ENCODE assay signal across 10 cellular contexts in genomic region chr18:57447154-57447621, GRCh38. TPM values are rescaled to one million over a fixed set of nuclear protein-coding genes. Genes with fewer than 3 reads are reported as not detected.
DNase-seq lines count a peak whose midpoint lies in the region; ATAC-seq, FAIRE-seq and TF ChIP-seq lines count a peak whose summit lies in the region.
"Had no signal": no experiment of that assay in that cellular context is flagged by ENCODE, and none has a peak within 500 bp of the region (broad histone marks: within the 10 kb centered on the region; RNA-seq: fewer than 3 reads in every experiment).

No MANE protein-coding gene starts in this region.

- POLR2A ChIA-PET in IMR-90 (lab: Charles Lee; ENCODE audit: unreplicated experiment): no interaction called here

- no peak overlapping the region for H3K27ac Mint-ChIP-seq in natural killer cell treated with Interleukin-12 subunit alpha and Interleukin-12 subunit beta and Interleukin-15 and Interleukin-18, amount 100 ng/mL, for 72 hours
- H3K27ac Mint-ChIP-seq: natural killer cell had no signal

- H3K4ac ChIP-seq in IMR-90 (ENCODE audit: low read depth, low read length): no peak overlapping the region

- no peaks in the 10 kb centered on the region for H3K4me1 Mint-ChIP-seq in natural killer cell treated with Interleukin-12 subunit alpha and Interleukin-12 subunit beta and Interleukin-15 and Interleukin-18, amount 100 ng/mL, for 72 hours (ENCODE audit: low read depth in 2 of 2)
- H3K4me1 Mint-ChIP-seq: natural killer cell had no signal

- no peak overlapping the region for H3K14ac ChIP-seq in IMR-90 (replicated peaks; ENCODE audit: low read depth, low read length)

- intact Hi-C loops in IMR-90 (cut with micrococcal nuclease): loop anchor here (2.0 to 5.0 kb wide), 2 partner anchors 700 to 744 kb away; no protein-coding TSS in a partner anchor

- H4K20me1 ChIP-seq in DND-41 (ENCODE audit: insufficient read depth, low read length) (0 out of 2 replicates have a peak, but pooled peaks cover 4% of the 10 kb centered on the region), IMR-90 (ENCODE audit: insufficient read depth, low read length) (no peaks in the 10 kb centered on the region)

- no peak overlapping the region for H3K27ac ChIP-seq in DND-41 (ENCODE audit: low read length)
- H3K27ac ChIP-seq in IMR-90 (ENCODE audit: insufficient read depth, low read length): no peak overlapping the region
- peak overlapping the region; percentile 78 to 95 for H3K27ac ChIP-seq in liver (ENCODE audit: low read depth in 1 of 2, low read length in 2 of 2)

- H2AFZ ChIP-seq in DND-41 (ENCODE audit: low read depth, low read length) (no peak overlapping the region), IMR-90 (replicated peaks; ENCODE audit: low read length, poor library complexity) (no peak overlapping the region)

- no peak overlapping the region for H3K4me3 Mint-ChIP-seq in natural killer cell treated with Interleukin-12 subunit alpha and Interleukin-12 subunit beta and Interleukin-15 and Interleukin-18, amount 100 ng/mL, for 72 hours
- H3K4me3 Mint-ChIP-seq: natural killer cell had no signal

- H3K79me1 ChIP-seq in IMR-90 (ENCODE audit: low read depth in 1 of 2, low read length in 2 of 2): no peaks in the 10 kb centered on the region

- no peak overlapping the region for H4K91ac ChIP-seq in IMR-90 (ENCODE audit: insufficient read depth, low read depth, low read length)

- H3K36me3 ChIP-seq in DND-41 (ENCODE audit: insufficient read depth, low read length) (no peaks in the 10 kb centered on the region), IMR-90 (ENCODE audit: control insufficient read depth, insufficient read depth, low read length) (no peaks in the 10 kb centered on the region), liver (ENCODE audit: control insufficient read depth in 4 of 4, insufficient read depth in 3 of 4, low read depth in 1 of 4, low read length in 3 of 4) (peaks cover 0 to 3% (median 0%) of the 10 kb centered on the region in 4 donors)

- H3K4me2 ChIP-seq in DND-41 (ENCODE audit: insufficient read depth, low read length): no peak overlapping the region
- H3K4me2 ChIP-seq in IMR-90 (ENCODE audit: low read depth, low read length): no peak overlapping the region

- H3K79me2 ChIP-seq in DND-41 (ENCODE audit: insufficient read depth, low read length): no peaks in the 10 kb centered on the region

- no peak overlapping the region for H2BK15ac ChIP-seq in IMR-90 (ENCODE audit: low read depth, low read length)

- H3K27me3 Mint-ChIP-seq in natural killer cell treated with Interleukin-12 subunit alpha and Interleukin-12 subunit beta and Interleukin-15 and Interleukin-18, amount 100 ng/mL, for 72 hours: peaks cover 32 to 48% of the 10 kb centered on the region in 2 donors

- no peak for TF ChIP-seq RAD21 in IMR-90 (IDR thresholded peaks at IDR 0.05; ENCODE audit: low read length)
- no peak for TF ChIP-seq RAD21 in liver (IDR thresholded peaks at IDR 0.05)

- H4K5ac ChIP-seq in IMR-90 (ENCODE audit: low read depth, low read length): no peak overlapping the region

- no peak for TF ChIP-seq POLR2A in IMR-90 (IDR thresholded peaks at IDR 0.05; ENCODE audit: low read depth, low read length)

- H3K9me1 ChIP-seq in IMR-90 (ENCODE audit: insufficient read depth, low read length): no peaks in the 10 kb centered on the region

- no peak overlapping the region for H2BK5ac ChIP-seq in IMR-90 (ENCODE audit: low read depth, low read length, poor library complexity, severe bottlenecking)

- ATAC-seq in DND-41 (ENCODE audit: insufficient read depth, low read depth): peak; percentile 76
- peak; percentile 68 for ATAC-seq in IMR-90 (ENCODE audit: low read depth)
- ATAC-seq in natural killer cell treated with Interleukin-12 subunit alpha and Interleukin-12 subunit beta and Interleukin-15 and Interleukin-18, amount 100 ng/mL, for 72 hours: no peak
- ATAC-seq: natural killer cell had no signal

- H3K4me3 ChIP-seq in DND-41 (ENCODE audit: low read depth in 1 of 2, low read length in 2 of 2) (no peak overlapping the region), IMR-90 (ENCODE audit: insufficient read depth, low read depth, low read length) (no peak overlapping the region), liver (ENCODE audit: low read depth in 1 of 3, low read length in 3 of 3) (no peak overlapping the region)

- no peaks in the 10 kb centered on the region for H3K9me3 Mint-ChIP-seq in natural killer cell treated with Interleukin-12 subunit alpha and Interleukin-12 subunit beta and Interleukin-15 and Interleukin-18, amount 100 ng/mL, for 72 hours

- no peak overlapping the region for H3K9ac ChIP-seq in DND-41 (ENCODE audit: low read depth, low read length)
- H3K9ac ChIP-seq in IMR-90 (ENCODE audit: low read depth, low read length): no peak overlapping the region
- H3K9ac ChIP-seq in liver (ENCODE audit: low read depth in 1 of 2, low read length in 2 of 2): no peak overlapping the region

- H3K27me3 ChIP-seq in DND-41 (ENCODE audit: insufficient read depth, low read length, poor library complexity) (peaks cover 5% of the 10 kb centered on the region), IMR-90 (ENCODE audit: control insufficient read depth, insufficient read depth, low read length) (peaks cover 16% of the 10 kb centered on the region), liver (ENCODE audit: control insufficient read depth in 4 of 4, insufficient read depth in 4 of 4, low read length in 3 of 4) (no peaks in the 10 kb centered on the region)

- no TSS peak for BruUV-seq in IMR-90 (replicated peaks; lab: Mats Ljungman, UMichigan)

- H3K36me3 Mint-ChIP-seq in natural killer cell treated with Interleukin-12 subunit alpha and Interleukin-12 subunit beta and Interleukin-15 and Interleukin-18, amount 100 ng/mL, for 72 hours: peaks cover 4% of the 10 kb centered on the region
- H3K36me3 Mint-ChIP-seq: natural killer cell had no signal

- TF ChIP-seq CTCF in DND-41 (IDR thresholded peaks at IDR 0.05; ENCODE audit: borderline replicate concordance, extremely low read depth, low read length, poor library complexity, severe bottlenecking): no peak
- TF ChIP-seq CTCF in IMR-90 (conservative IDR thresholded peaks at IDR 0.05; ENCODE audit: low read depth, low read length): no peak
- TF ChIP-seq CTCF in liver (IDR thresholded peaks at IDR 0.05; ENCODE audit: low read depth, low read length, missing input control): no peak

- no peak overlapping the region for H2BK20ac ChIP-seq in IMR-90 (ENCODE audit: low read depth, low read length)

- H4K8ac ChIP-seq in IMR-90 (ENCODE audit: low read depth in 2 of 2, low read length in 2 of 2): no peak overlapping the region

- no peak overlapping the region for H2AK9ac ChIP-seq in IMR-90 (replicated peaks; ENCODE audit: low read depth, low read length, poor library complexity)

- H3K23ac ChIP-seq in IMR-90 (ENCODE audit: low read depth, low read length): no peak overlapping the region

- FAIRE-seq in frontal cortex (lab: Jason Lieb, UNC): no peak

- dilution Hi-C loops in IMR-90 (cut with HindIII; ENCODE audit: low sequenced_read_pairs, unreplicated experiment): no loop called here

- WGBS in IMR-90 (ENCODE audit: extremely low coverage in 2 of 2, insufficient read length in 1 of 2), 2 experiments: 0% methylated on average over 1 of the region's 14 CpGs; no CpG with 5 or more reads in 1 of the 2 experiments
- WGBS in liver: 15% methylated on average over 14 of the region's 14 CpGs

- H2AK5ac ChIP-seq in IMR-90 (ENCODE audit: low read depth, low read length): no peak overlapping the region

- CTCF ChIA-PET in IMR-90 (lab: Yijun Ruan, JAX): no interaction called here

- H3K4me1 ChIP-seq in DND-41 (ENCODE audit: insufficient read depth, low read length) (no peaks in the 10 kb centered on the region), IMR-90 (ENCODE audit: control insufficient read depth, insufficient read depth, low read length) (no peaks in the 10 kb centered on the region), liver (ENCODE audit: control insufficient read depth in 4 of 4, insufficient read depth in 4 of 4, low read length in 3 of 4) (peaks cover 14 to 59% (median 56%) of the 10 kb centered on the region in 4 donors)

- no peak overlapping the region for H3K56ac ChIP-seq in IMR-90 (ENCODE audit: extremely low read depth, insufficient read depth, low read length)

- DNase-seq in DND-41: peak; percentile 56
- DNase-seq in IMR-90: peak; percentile 18
- peak; percentile 69 for DNase-seq in astrocyte of the hippocampus (ENCODE audit: low read depth, low spot score)
- DNase-seq in NCI-H1694 treated with DMSO at 0.1 percent for 48 hours (lab: John Stamatoyannopoulos, UW): no peak
- DNase-seq in natural killer cell treated with Interleukin-12 subunit alpha and Interleukin-12 subunit beta and Interleukin-15 and Interleukin-18, amount 100 ng/mL, for 72 hours (ENCODE audit: low spot score): no peak
- DNase-seq in activated effector memory CD4-positive, alpha-beta T cell treated with Interleukin-2 at 50 U/mL for 16 hours: no peak
- DNase-seq in frontal cortex (ENCODE audit: low spot score in 2 of 2): no peak
- DNase-seq: GOT3, natural killer cell had no signal

- in situ Hi-C loops in IMR-90 (cut with MboI; ENCODE audit: low sequenced_read_pairs): loop anchor here (10.0 kb wide), 1 partner anchor 702 kb away; no protein-coding TSS in a partner anchor

- H3K9me3 ChIP-seq in DND-41 (ENCODE audit: insufficient read depth, low read length, severe bottlenecking) (no peaks in the 10 kb centered on the region), IMR-90 (ENCODE audit: control insufficient read depth, insufficient read depth, low read length) (no peaks in the 10 kb centered on the region; the same call in 1 of the 2 replicates), liver (ENCODE audit: control insufficient read depth in 4 of 4, low read length in 3 of 4) (no peaks in the 10 kb centered on the region)

- no peak overlapping the region for H3K18ac ChIP-seq in IMR-90 (ENCODE audit: low read depth, low read length)

- no peak overlapping the region for H2BK120ac ChIP-seq in IMR-90 (ENCODE audit: low read depth, low read length)

TF ChIP-seq in IMR-90, 13 proteins besides CTCF, POLR2A, EP300 and RAD21 (continues in another document):
- no peak for TF ChIP-seq BHLHE40 (IDR thresholded peaks at IDR 0.05; ENCODE audit: low read depth, low read length)
- no peak for TF ChIP-seq RCOR1 (IDR thresholded peaks at IDR 0.05; ENCODE audit: insufficient replicate concordance, low read length)
- TF ChIP-seq FOS (IDR thresholded peaks at IDR 0.05; ENCODE audit: low read depth, low read length): no peak

RNA-seq across cellular contexts. Expression of gene ONECUT2, which starts 12.0 kb away (rescaled TPM):
- total RNA-seq in IMR-90 (2012; rRNA removed) (under 0.01 TPM in 2 replicates), liver (1 to 10 TPM; 5.4 to 5.7 TPM), frontal cortex (1.2 TPM)
- polyA plus RNA-seq in IMR-90 (2012; rRNA removed) (0.01 and 0.02 TPM in 2 replicates), liver (1 to 10 TPM; 1.8 to 3.8 TPM)
- polyA plus RNA-seq in IMR-90 (2012; cell fraction: cytosol; rRNA removed): not detected in 2 replicates
- 0.01 TPM in 2 replicates for polyA plus RNA-seq in IMR-90 (2012; cell fraction: nucleus; rRNA removed; ENCODE audit: low replicate concordance)
- under 1 TPM; 0.10 to 0.39 TPM for total RNA-seq in natural killer cell treated with Interleukin-12 subunit alpha and Interleukin-12 subunit beta and Interleukin-15 and Interleukin-18, amount 100 ng/mL, for 72 hours
- total RNA-seq: natural killer cell had no signal

Comparison
In these comparisons a context has a peak if more than half of its experiments do, and no peak if none do; other contexts are left out.
1. ATAC-seq: peak in DND-41 (single experiment) and IMR-90 (single experiment); none in natural killer cell treated with Interleukin-12 subunit alpha and Interleukin-12 subunit beta and Interleukin-15 and Interleukin-18, amount 100 ng/mL, for 72 hours (0 of 2).
2. DNase-seq: peak in DND-41 (single experiment), IMR-90 (single experiment) and astrocyte of the hippocampus (single experiment); none in NCI-H1694 treated with DMSO at 0.1 percent for 48 hours (single experiment), natural killer cell treated with Interleukin-12 subunit alpha and Interleukin-12 subunit beta and Interleukin-15 and Interleukin-18, amount 100 ng/mL, for 72 hours (single experiment), activated effector memory CD4-positive, alpha-beta T cell treated with Interleukin-2 at 50 U/mL for 16 hours (single experiment) and frontal cortex (0 of 2).
3. H3K27ac ChIP-seq: peak in liver (2 of 2); none in DND-41 (single experiment) and IMR-90 (single experiment).